12 cellular contexts compared by ENCODE assay signal in the genomic region with DNA sequence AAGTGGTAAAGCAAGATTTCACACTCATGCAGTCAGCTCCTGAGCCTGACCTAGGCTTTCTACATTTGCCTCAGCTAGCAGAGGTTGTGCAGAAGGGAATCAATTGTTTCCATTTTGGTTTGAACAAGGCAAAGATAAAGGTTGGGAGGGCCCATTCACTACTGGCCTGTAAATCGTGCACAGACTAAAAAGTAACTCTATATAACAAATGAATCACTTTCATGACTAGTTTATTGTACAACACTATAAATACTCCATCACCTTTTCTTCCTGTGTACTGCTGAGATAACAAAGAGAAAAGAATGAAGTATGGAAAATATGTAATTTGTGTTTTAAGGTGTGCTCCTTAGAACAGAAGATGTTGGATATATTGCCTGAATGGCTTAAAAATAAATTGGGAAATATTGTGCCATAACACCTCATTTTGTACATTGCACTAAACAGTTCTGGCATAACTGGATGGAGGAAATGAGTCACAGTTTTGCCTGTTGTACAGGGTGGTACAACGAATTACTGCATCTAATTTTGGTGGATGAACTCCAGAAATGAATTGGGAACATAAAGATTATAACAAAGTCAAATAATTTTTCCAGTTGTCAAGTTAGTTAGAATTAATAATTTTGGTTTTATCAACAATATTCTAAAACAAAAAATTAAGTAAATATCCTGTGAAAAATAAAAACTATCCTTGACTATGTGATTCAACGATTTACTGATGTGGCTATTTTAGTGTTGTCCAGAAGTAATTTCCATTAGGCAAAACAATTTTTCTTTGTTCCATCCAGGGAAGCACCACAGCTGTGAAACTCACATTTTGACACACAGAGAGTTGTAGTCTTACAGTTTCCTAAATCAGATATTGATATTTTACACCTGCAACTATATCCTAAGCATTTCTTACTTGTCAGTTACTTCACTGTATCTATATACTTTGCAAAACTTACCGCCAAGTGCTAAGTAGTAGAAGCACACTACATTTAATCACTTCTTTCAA. TPM values are rescaled to one million over a fixed set of nuclear protein-coding genes. Genes with fewer than 3 reads are reported as not detected.
DNase-seq lines count a peak whose midpoint lies in the region; TF ChIP-seq lines count a peak whose summit lies in the region.
"Had no signal": no experiment of that assay in that cellular context is flagged by ENCODE, and none has a peak within 500 bp of the region (broad histone marks: within the 10 kb centered on the region; RNA-seq: fewer than 3 reads in every experiment).

No MANE protein-coding gene starts in this region.

- H3K36me3 ChIP-seq in SJSA1 (no peaks in the 10 kb centered on the region), esophagus squamous epithelium (no peaks in the 10 kb centered on the region)

- peaks cover 39% of the 10 kb centered on the region for H3K4me1 ChIP-seq in SJSA1 (replicated peaks)
- peaks cover 0 to 18% (median 0%) of the 10 kb centered on the region in 3 donors for H3K4me1 ChIP-seq in esophagus squamous epithelium

- DNase-seq in EH (ENCODE audit: low read depth) (peak; percentile 59), SJSA1 (ENCODE audit: low read depth in 1 of 2, low spot score in 2 of 2) (peak in 1 of 2 experiments; percentile 47), fibroblast of gingiva (ENCODE audit: low read depth) (peak; percentile 87), pulmonary artery endothelial cell (ENCODE audit: low read depth, low spot score) (peak; percentile 41), GM20000 (ENCODE audit: low spot score) (no peak), esophagus squamous epithelium (lab: John Stamatoyannopoulos, UW) (no peak), DMS53 (lab: John Stamatoyannopoulos, UW) (no peak), NCI-H1092 treated with DMSO at 0.1 percent for 48 hours (lab: John Stamatoyannopoulos, UW) (no peak)
- DNase-seq: activated naive CD4-positive, alpha-beta T cell treated with anti-CD3 and anti-CD28 coated beads, Interleukin-2, amount 10 ng/mL, durations not matched to agents 7 days and 5 days; foreskin melanocyte; MV-4-11 had no signal

- TF ChIP-seq CTCF in GM20000 (IDR thresholded peaks at IDR 0.05; ENCODE audit: extremely low read depth, missing control alignments), result no peak
- TF ChIP-seq CTCF in esophagus squamous epithelium (IDR thresholded peaks at IDR 0.05), result no peak

- WGBS in esophagus squamous epithelium, 2 donors, result 40 to 48% methylated on average over 4 of the region's 4 CpGs

- no peak for TF ChIP-seq POLR2A in esophagus squamous epithelium (IDR thresholded peaks at IDR 0.05)

- H3K27ac ChIP-seq in SJSA1, result peak overlapping the region; percentile 40; the same call in 1 of the 2 replicates
- peak overlapping the region in 1 of 4 donors; percentile 36 for H3K27ac ChIP-seq in esophagus squamous epithelium

- intact Hi-C loops in esophagus squamous epithelium (cut with DNase I), result no loop called here

- H3K4me3 ChIP-seq in SJSA1, result no peak overlapping the region
- H3K4me3 ChIP-seq in esophagus squamous epithelium, result no peak overlapping the region
- H3K4me3 ChIP-seq: tibial nerve had no signal

- H3K27me3 ChIP-seq in SJSA1 (replicated peaks) (no peaks in the 10 kb centered on the region), esophagus squamous epithelium (no peaks in the 10 kb centered on the region)
- H3K27me3 ChIP-seq: tibial nerve had no signal

- H3K9me3 ChIP-seq in SJSA1 (replicated peaks), result no peaks in the 10 kb centered on the region
- no peaks in the 10 kb centered on the region for H3K9me3 ChIP-seq in esophagus squamous epithelium
- H3K9me3 ChIP-seq: tibial nerve had no signal

RNA-seq across cellular contexts. Expression of a gene that starts 18.0 kb away (rescaled TPM):
- 14.9 and 28.6 TPM in 2 replicates for total RNA-seq in SJSA1 (2014; rRNA removed; shearing (Covaris generic))
- total RNA-seq in pulmonary artery endothelial cell (5.5 and 14.9 TPM in 2 replicates), esophagus squamous epithelium (10 to 100 TPM in 2 of 4 donors, 1 to 10 TPM in 2; 2.6 to 30.9 (median 14.2) TPM)

Comparison
In these comparisons a context has a peak if more than half of its experiments do, and no peak if none do; other contexts are left out.
1. DNase-seq: peak in EH (single experiment), fibroblast of gingiva (single experiment) and pulmonary artery endothelial cell (single experiment); none in GM20000 (single experiment), esophagus squamous epithelium (single experiment), DMS53 (single experiment) and NCI-H1092 treated with DMSO at 0.1 percent for 48 hours (single experiment).